In genomic region chr1:42765271-42765670, GRCh38 we compare ENCODE assay signal across 1 cellular context.
TF ChIP-seq lines count a peak whose summit lies in the region.

No MANE protein-coding gene starts in this region.

TF ChIP-seq in HepG2, 621 proteins besides CTCF, POLR2A, EP300 and RAD21:
- TF ChIP-seq ZNF441 (CRISPR knock-in tag; IDR thresholded peaks at IDR 0.05; ENCODE audit: borderline replicate concordance) (0 out of 2 replicates have a peak, but pooled peaks have one; percentile 9), ZNF776 (CRISPR knock-in tag; IDR thresholded peaks at IDR 0.05) (no peak), ZNF558 (CRISPR knock-in tag; IDR thresholded peaks at IDR 0.05; ENCODE audit: borderline replicate concordance) (no peak), ZFP41 (CRISPR knock-in tag; IDR thresholded peaks at IDR 0.05; ENCODE audit: borderline replicate concordance) (no peak)
